Comparison of ENCODE assay signal across 1 cellular context in the genomic region with DNA sequence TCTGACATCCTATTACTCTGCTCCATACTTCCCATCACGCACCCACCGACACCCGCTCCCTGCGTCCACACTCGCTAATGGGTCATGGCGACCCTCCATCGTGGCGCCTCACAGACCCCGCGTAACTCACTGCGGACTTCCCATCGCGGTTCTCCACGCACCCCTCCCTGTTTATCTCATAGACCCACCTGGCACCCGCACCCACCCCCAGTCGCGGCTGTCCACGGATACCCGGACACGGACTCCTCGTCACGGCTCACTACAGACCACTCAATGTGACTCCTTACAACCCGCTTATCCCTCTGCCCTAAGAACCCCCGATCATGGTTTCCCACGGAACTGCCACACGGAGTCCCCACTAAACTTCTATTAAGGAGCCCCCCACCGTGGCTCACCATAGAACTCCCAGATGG.
A peak's percentile ranks its signal among the peaks of the same experiment; 100 is the strongest.
TF ChIP-seq lines count a peak whose summit lies in the region.

No MANE protein-coding gene starts in this region.

TF ChIP-seq in GM12878, 131 proteins besides CTCF, POLR2A, EP300 and RAD21:
- 0 out of 2 replicates have a peak, but pooled peaks have one; percentile 1 for TF ChIP-seq YY1 (IDR thresholded peaks at IDR 0.05; ENCODE audit: low read depth, low read length)
- no peak for TF ChIP-seq EZH2 (IDR thresholded peaks at IDR 0.05; ENCODE audit: borderline replicate concordance, control insufficient read depth, low read depth, low read length)
TF ChIP-seq in GM12878: peak in this region for 1.
